Comparison of ENCODE assay signal across 8 cellular contexts in the genomic region with DNA sequence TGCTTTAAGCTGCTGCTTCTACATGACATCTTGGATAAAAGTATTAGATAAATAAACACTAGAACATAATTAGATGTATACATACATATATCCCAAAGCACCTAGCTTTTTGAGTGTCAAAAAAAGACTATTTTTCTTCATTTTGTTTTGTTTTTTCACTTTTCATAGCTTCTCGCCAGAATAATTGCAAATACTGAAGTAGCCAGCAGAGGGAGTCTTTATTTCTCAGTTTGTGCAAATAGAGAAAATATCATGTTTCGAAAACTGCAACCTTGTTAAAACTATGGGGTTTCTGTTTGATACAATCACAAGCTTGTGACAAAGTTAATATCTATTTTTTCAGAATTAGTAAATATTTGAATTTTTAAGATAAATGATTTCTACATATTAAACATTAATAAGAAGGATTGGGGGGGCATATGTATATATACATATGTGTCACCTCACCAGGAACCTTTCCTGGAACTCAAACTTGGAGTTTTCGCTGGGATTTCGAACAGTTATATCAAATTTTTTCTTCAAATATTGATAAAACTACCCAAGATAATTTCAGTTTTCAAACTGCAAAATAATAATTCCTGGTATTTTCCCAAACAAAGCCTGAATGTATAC.
DNase-seq lines count a peak whose midpoint lies in the region; ATAC-seq, FAIRE-seq and TF ChIP-seq lines count a peak whose summit lies in the region.

No MANE protein-coding gene starts in this region.

- H3K4me3 ChIP-seq in ACC112 (ENCODE audit: low read depth, low read length) (peak overlapping the region; percentile 32; the same call in 1 of the 2 replicates), NB4 (ENCODE audit: low read depth, low read length) (no peak overlapping the region), bronchial epithelial cell (ENCODE audit: low read depth, low read length) (no peak overlapping the region)

- TF ChIP-seq CTCF in NB4 (IDR thresholded peaks at IDR 0.05; ENCODE audit: low read depth, low read length) (peak; percentile 32), bronchial epithelial cell (IDR thresholded peaks at IDR 0.05; ENCODE audit: insufficient read depth, low read length, severe bottlenecking) (peak; percentile 46)

- no peak overlapping the region for H2AFZ ChIP-seq in ACC112 (ENCODE audit: low read length, unreplicated experiment)

- no peak for FAIRE-seq in bronchial epithelial cell (lab: Jason Lieb, UNC)

- H3K79me2 ChIP-seq in ACC112 (ENCODE audit: control insufficient read depth, insufficient read depth, low read length, unreplicated experiment): no peaks in the 10 kb centered on the region

- no peaks in the 10 kb centered on the region for H3K36me3 ChIP-seq in ACC112 (ENCODE audit: insufficient read depth, low read length)
- H3K36me3 ChIP-seq in bronchial epithelial cell (ENCODE audit: control insufficient read depth, insufficient read depth, low read length): no peaks in the 10 kb centered on the region

- ATAC-seq in GM18498 (IDR thresholded peaks at IDR 0.05; ENCODE audit: unreplicated experiment) (peak; percentile 56), GM21515 (IDR thresholded peaks at IDR 0.05; ENCODE audit: unreplicated experiment) (no peak)

- peak; percentile 23 for DNase-seq in NB4 (ENCODE audit: low read depth)
- DNase-seq in bronchial epithelial cell (ENCODE audit: low read depth): peak; percentile 34
- DNase-seq in myocyte (ENCODE audit: low read depth): peak; percentile 61
- DNase-seq in stimulated activated naive CD4-positive, alpha-beta T cell treated with Interleukin-2 at 50 U/mL for 16 hours (lab: John Stamatoyannopoulos, UW): no peak
- DNase-seq in activated CD4-positive, alpha-beta T cell treated with anti-CD3 and anti-CD28 coated beads, Interleukin-2, amount 50 U/mL, for 4 hours: no peak

- H3K27me3 ChIP-seq in ACC112 (ENCODE audit: insufficient read depth, low read length) (no peaks in the 10 kb centered on the region), bronchial epithelial cell (ENCODE audit: control insufficient read depth, insufficient read depth, low read length) (no peaks in the 10 kb centered on the region)

- no peak overlapping the region for H3K27ac ChIP-seq in ACC112 (ENCODE audit: low read depth, low read length)

- no peak for TF ChIP-seq POLR2A in NB4 (IDR thresholded peaks at IDR 0.05; ENCODE audit: extremely low read depth, insufficient read length)

- H3K4me1 ChIP-seq in ACC112 (ENCODE audit: control insufficient read depth, insufficient read depth, low read length, unreplicated experiment): peaks cover 6% of the 10 kb centered on the region

Comparison
In these comparisons a context has a peak if more than half of its experiments do, and no peak if none do; other contexts are left out.
1. DNase-seq: peak in NB4 (single experiment), bronchial epithelial cell (single experiment) and myocyte (single experiment); none in stimulated activated naive CD4-positive, alpha-beta T cell treated with Interleukin-2 at 50 U/mL for 16 hours (single experiment) and activated CD4-positive, alpha-beta T cell treated with anti-CD3 and anti-CD28 coated beads, Interleukin-2, amount 50 U/mL, for 4 hours (0 of 2).